Comparison of ENCODE assay signal across 20 cellular contexts in the genomic region with DNA sequence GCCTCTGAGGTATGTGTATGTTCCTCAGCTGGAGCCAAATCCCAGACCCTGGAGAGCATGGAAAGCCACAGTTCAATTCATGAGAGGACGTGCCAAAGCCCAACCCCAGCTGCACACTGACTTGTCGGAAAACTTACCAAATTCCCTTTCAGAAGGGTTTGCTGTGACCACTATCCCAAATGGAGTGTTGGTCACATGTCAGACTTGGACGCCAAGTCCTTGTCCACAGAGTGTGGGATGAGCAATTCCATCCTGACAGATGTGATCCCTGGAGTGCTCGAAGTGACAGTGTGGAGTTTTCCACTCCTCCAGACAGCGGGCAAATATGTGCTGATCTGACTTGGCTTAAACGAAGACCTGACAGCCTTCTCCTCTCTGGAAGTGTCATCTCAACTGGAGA.
A peak's percentile ranks its signal among the peaks of the same experiment; 100 is the strongest.
DNase-seq lines count a peak whose midpoint lies in the region; ATAC-seq, FAIRE-seq and TF ChIP-seq lines count a peak whose summit lies in the region.
"Had no signal": no experiment of that assay in that cellular context is flagged by ENCODE, and none has a peak within 500 bp of the region (broad histone marks: within the 10 kb centered on the region; RNA-seq: fewer than 3 reads in every experiment).

No MANE protein-coding gene starts in this region.

- H3K4me3 ChIP-seq in gastrocnemius medialis: peak overlapping the region; percentile 18 to 36 (median 28)
- H3K4me3 ChIP-seq: SK-N-MC had no signal

- H3K36me3 ChIP-seq in gastrocnemius medialis: no peaks in the 10 kb centered on the region

- peak; percentile 27 for DNase-seq in left kidney (ENCODE audit: low read depth, low spot score)
- DNase-seq in gastrocnemius medialis: peak; percentile 82 to 83
- DNase-seq in NK-92 (lab: John Stamatoyannopoulos, UW; ENCODE audit: unreplicated experiment): no peak
- DNase-seq in HTR-8/SVneo (ENCODE audit: insufficient read length, low spot score): no peak
- DNase-seq: activated CD4-positive, alpha-beta memory T cell treated with anti-CD3 and anti-CD28 coated beads for 36 hours; activated T-cell treated with anti-CD3 and anti-CD28 coated beads, Interleukin-2, amount 50 U/mL, for 72 hours; CD4-positive, alpha-beta T cell; cortex of kidney; hypothalamus; NCI-H1436; NCI-H446; small intestine; stimulated activated naive CD4-positive, alpha-beta T cell had no signal

- no peaks in the 10 kb centered on the region for H3K27me3 ChIP-seq in gastrocnemius medialis

- intact Hi-C loops in gastrocnemius medialis (cut with DNase I; ENCODE audit: low total_unique reads): loop anchor here (5.0 kb wide), 1 partner anchor 69 kb away; a partner anchor contains a TSS

- ATAC-seq in esophagus mucosa: peak; percentile 29
- peak; percentile 84 to 88 for ATAC-seq in gastrocnemius medialis
- ATAC-seq in HG02973 (IDR thresholded peaks at IDR 0.05; ENCODE audit: unreplicated experiment): no peak
- ATAC-seq in GM21528 (IDR thresholded peaks at IDR 0.05; ENCODE audit: low FRiP score, unreplicated experiment): no peak
- ATAC-seq: activated T-cell treated with anti-CD3 and anti-CD28 coated beads, Interleukin-2, amount 50 U/mL, for 72 hours had no signal

- no peak for TF ChIP-seq POLR2A in gastrocnemius medialis (IDR thresholded peaks at IDR 0.05)

- peak; percentile 94 for FAIRE-seq in A204.1 (lab: Jason Lieb, UNC)
- FAIRE-seq in HTR-8/SVneo (lab: Jason Lieb, UNC): no peak
- FAIRE-seq: small intestine had no signal

- in situ Hi-C loops in gastrocnemius medialis (cut with MboI; ENCODE audit: low sequenced_read_pairs in 4 of 4): loop anchor here in 2 of 4 donors (25.0 kb wide), 1 partner anchor 679 kb away; no protein-coding TSS in a partner anchor

- H3K9me3 ChIP-seq in gastrocnemius medialis: no peaks in the 10 kb centered on the region

- peak overlapping the region; percentile 67 to 80 (median 71) for H3K27ac ChIP-seq in gastrocnemius medialis
- H3K27ac ChIP-seq: epithelial cell of prostate, HL-60, SK-N-MC had no signal

- peaks cover 41 to 50% of the 10 kb centered on the region in 2 donors for H3K4me1 ChIP-seq in gastrocnemius medialis

- no peak for TF ChIP-seq CTCF in gastrocnemius medialis (IDR thresholded peaks at IDR 0.05 in 4 of 5, conservative IDR thresholded peaks at IDR 0.05 in 1 of 5)

Comparison
In these comparisons a context has a peak if more than half of its experiments do, and no peak if none do; other contexts are left out.
1. ATAC-seq: peak in esophagus mucosa (single experiment) and gastrocnemius medialis (2 of 2); none in HG02973 (single experiment) and GM21528 (single experiment).
2. DNase-seq: peak in left kidney (single experiment) and gastrocnemius medialis (2 of 2); none in NK-92 (single experiment) and HTR-8/SVneo (single experiment).